Comparison of ENCODE assay signal across 13 cellular contexts in genomic region chr5:141874262-141874964, GRCh38. TPM values are rescaled to one million over a fixed set of nuclear protein-coding genes. Genes with fewer than 3 reads are reported as not detected.
DNase-seq lines count a peak whose midpoint lies in the region; ATAC-seq and TF ChIP-seq lines count a peak whose summit lies in the region.
"Had no signal": no experiment of that assay in that cellular context is flagged by ENCODE, and none has a peak within 500 bp of the region (broad histone marks: within the 10 kb centered on the region; RNA-seq: fewer than 3 reads in every experiment).

No MANE protein-coding gene starts in this region.

- TF ChIP-seq POLR2A in upper lobe of left lung (IDR thresholded peaks at IDR 0.05): no peak

- ATAC-seq in heart right ventricle (peak in 1 of 8 donors; percentile 6), Right ventricle myocardium superior (ENCODE audit: poor library complexity) (no peak), upper lobe of left lung (ENCODE audit: low FRiP score in 2 of 2) (no peak), HG03196 (IDR thresholded peaks at IDR 0.05; ENCODE audit: unreplicated experiment) (no peak), GM18873 (IDR thresholded peaks at IDR 0.05; ENCODE audit: low FRiP score, unreplicated experiment) (no peak)

- H3K9me3 ChIP-seq in heart right ventricle (no peaks in the 10 kb centered on the region), muscle layer of duodenum (ENCODE audit: control insufficient read depth in 1 of 2, low read length in 2 of 2) (no peaks in the 10 kb centered on the region), upper lobe of left lung (no peaks in the 10 kb centered on the region)
- H3K9me3 ChIP-seq: ovary had no signal

- TF ChIP-seq EP300 in upper lobe of left lung (IDR thresholded peaks at IDR 0.05): no peak

- H3K4me3 ChIP-seq in heart right ventricle (peak overlapping the region; percentile 8 to 92 (median 84)), muscle layer of duodenum (ENCODE audit: low read depth in 1 of 2, low read length in 2 of 2) (peak overlapping the region in 1 of 2 donors; percentile 52), upper lobe of left lung (peak overlapping the region; percentile 1 to 88 (median 46))
- H3K4me3 ChIP-seq: ovary had no signal

- H3K27me3 ChIP-seq in heart right ventricle (peaks cover 0 to 69% (median 41%) of the 10 kb centered on the region in 7 donors), muscle layer of duodenum (ENCODE audit: low read depth, low read length) (peaks cover 25% of the 10 kb centered on the region), upper lobe of left lung (peaks cover 0 to 17% (median 13%) of the 10 kb centered on the region in 4 donors)

- intact Hi-C loops in heart right ventricle (cut with DNase I) (loop anchor here in 2 of 10 donors (2.0 to 5.0 kb wide), 2 partner anchors 24 to 37 kb away; no protein-coding TSS in a partner anchor), Right ventricle myocardium superior (cut with DNase I) (no loop called here)

- WGBS in heart right ventricle, 2 donors: 27 to 37% methylated on average over 16 of the region's 16 CpGs
- 48 to 51% methylated on average over 15 to 16 of the region's 16 CpGs for WGBS in upper lobe of left lung, 2 donors

- H3K27ac ChIP-seq in heart right ventricle: peak overlapping the region in 9 of 10 donors; percentile 47 to 97 (median 94)
- H3K27ac ChIP-seq in epithelial cell of prostate: peak overlapping the region; percentile 79
- peak overlapping the region; percentile 83 for H3K27ac ChIP-seq in muscle layer of duodenum (ENCODE audit: low read length)
- H3K27ac ChIP-seq in upper lobe of left lung: peak overlapping the region; percentile 61 to 93 (median 92)
- H3K27ac ChIP-seq: KMS-11, ovary had no signal

- H3K36me3 ChIP-seq in heart right ventricle (peaks cover 0 to 4% (median 0%) of the 10 kb centered on the region in 9 donors), muscle layer of duodenum (ENCODE audit: control insufficient read depth in 1 of 2, insufficient read depth in 2 of 2, low read length in 2 of 2) (no peaks in the 10 kb centered on the region), upper lobe of left lung (peaks cover 0 to under 1% (median 0%) of the 10 kb centered on the region in 4 donors)
- H3K36me3 ChIP-seq: ovary had no signal

- DNase-seq in heart right ventricle (peak in 1 of 2 donors; percentile 46), Right ventricle myocardium superior (no peak), epithelial cell of prostate (ENCODE audit: low read depth, low spot score) (no peak), upper lobe of left lung (no peak), DMS79 (lab: John Stamatoyannopoulos, UW) (no peak)
- DNase-seq: anterior cingulate cortex, DMS79 treated with DMSO at 0.1 percent for 48 hours, T-helper 2 cell had no signal

- TF ChIP-seq CTCF in heart right ventricle (IDR thresholded peaks at IDR 0.05): no peak
- no peak for TF ChIP-seq CTCF in upper lobe of left lung (IDR thresholded peaks at IDR 0.05)

- H3K4me1 ChIP-seq in heart right ventricle (peaks cover 11 to 92% (median 57%) of the 10 kb centered on the region in 9 donors), muscle layer of duodenum (ENCODE audit: control insufficient read depth in 1 of 2, insufficient read depth in 2 of 2, low read length in 2 of 2) (peaks cover 17 to 29% of the 10 kb centered on the region in 2 donors), upper lobe of left lung (peaks cover 30 to 96% (median 52%) of the 10 kb centered on the region in 4 donors)

RNA-seq across cellular contexts. Expression of gene PCDH1, which starts 3.8 kb away (rescaled TPM):
- total RNA-seq in heart right ventricle: 10 to 100 TPM in 9 of 10 donors, 1 to 10 TPM in 1; 8.4 to 45.8 (median 17.9) TPM
- 10 to 100 TPM; 16.2 to 21.6 TPM for polyA plus RNA-seq in heart right ventricle
- 15.8 TPM for total RNA-seq in Right ventricle myocardium superior
- total RNA-seq in upper lobe of left lung: 100 to 1,000 TPM in 1 of 6 donors, 10 to 100 TPM in 5; 41.3 to 133 (median 81.6) TPM

RNA-seq across cellular contexts. Expression of gene DELE1, which starts 49.3 kb away (rescaled TPM):
- total RNA-seq in heart right ventricle (100 to 1,000 TPM in 6 of 10 donors, 10 to 100 TPM in 4; 82.1 to 192 (median 141) TPM), Right ventricle myocardium superior (99.4 TPM), upper lobe of left lung (100 to 1,000 TPM in 1 of 6 donors, 10 to 100 TPM in 5; 59.4 to 151 (median 87.5) TPM)
- polyA plus RNA-seq in heart right ventricle: 10 to 100 TPM; 50.1 to 69.8 TPM
